In the genomic region with DNA sequence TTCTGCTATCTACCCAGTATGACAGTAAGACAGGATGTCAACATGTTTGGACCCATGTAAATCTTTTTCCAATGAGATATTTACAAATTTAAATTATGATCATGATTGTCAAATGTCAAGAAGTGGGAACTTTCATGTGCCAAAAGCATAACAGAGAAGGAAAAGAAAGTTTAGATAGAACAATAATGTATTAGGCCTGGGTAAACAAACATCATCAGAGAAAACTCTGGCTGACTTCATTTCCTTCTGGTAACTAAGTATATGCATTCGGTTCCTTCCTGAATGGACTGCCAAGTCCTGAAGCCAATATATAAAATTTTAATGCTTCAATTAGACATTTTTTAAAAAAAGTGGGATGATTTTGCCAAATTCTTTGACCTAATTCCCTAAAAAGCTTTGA, we compare ENCODE assay signal across 28 cellular contexts. TPM values are rescaled to one million over a fixed set of nuclear protein-coding genes. Genes with fewer than 3 reads are reported as not detected.
"Had no signal": no experiment of that assay in that cellular context is flagged by ENCODE, and none has a peak within 500 bp of the region (broad histone marks: within the 10 kb centered on the region; RNA-seq: fewer than 3 reads in every experiment).

No MANE protein-coding gene starts in this region.

- H3K4me3 ChIP-seq: breast epithelium, colonic mucosa, esophagus muscularis mucosa, hepatocyte, left ventricle myocardium inferior, stomach, testis, uterus had no signal

- H3K4me1 ChIP-seq: breast epithelium, colonic mucosa, left ventricle myocardium inferior, uterus had no signal

- H3K9me3 ChIP-seq: breast epithelium, colonic mucosa, esophagus muscularis mucosa, left ventricle myocardium inferior, stomach, testis, uterus had no signal

- H3K4me2 ChIP-seq: hepatocyte had no signal

- H3K36me3 ChIP-seq: breast epithelium, uterus had no signal

- H3K9ac ChIP-seq: parathyroid adenoma had no signal

- H2AFZ ChIP-seq: hepatocyte, parathyroid adenoma had no signal

- H3K27ac ChIP-seq: breast epithelium, colonic mucosa, esophagus muscularis mucosa, hepatocyte, left ventricle myocardium inferior, parathyroid adenoma, stomach had no signal

- DNase-seq: activated CD4-positive, alpha-beta T cell treated with anti-CD3 and anti-CD28 coated beads for 4 hours; activated CD4-positive, alpha-beta T cell treated with anti-CD3 and anti-CD28 coated beads, Interleukin-2, amount 50 U/mL, for 4 hours; activated CD4-positive, CD25-positive, alpha-beta regulatory T cell; activated naive CD4-positive, alpha-beta T cell; activated T-cell treated with anti-CD3 and anti-CD28 coated beads for 4 hours; activated T-cell treated with anti-CD3 and anti-CD28 coated beads, Interleukin-2, amount 50 U/mL, for 72 hours; colonic mucosa; glutamatergic neuron; islet precursor cell; left ventricle myocardium inferior; midbrain; naive thymus-derived CD4-positive, alpha-beta T cell; right cardiac atrium; stimulated activated CD4-positive, alpha-beta T cell treated with anti-CD3 and anti-CD28 coated beads, Interleukin-15, amount 100 ng/mL, for 24 hours; stimulated activated CD4-positive, alpha-beta T cell treated with anti-CD3 and anti-CD28 coated beads, Interleukin-2, amount 100 ng/mL, for 24 hours; stimulated activated naive B cell treated with anti-CD40 and anti-IgM and Interleukin-4, amounts not matched to agents 10 μg/mL and 1 μg/mL and 100 μg/mL, for 72 hours; stomach; T-cell; testis; trophoblast cell; uterus had no signal

- H3K27me3 ChIP-seq: breast epithelium, colonic mucosa, esophagus muscularis mucosa, hepatocyte, stomach, testis, uterus had no signal

- H3K79me2 ChIP-seq: hepatocyte, parathyroid adenoma had no signal

RNA-seq across cellular contexts. Expression of gene LYVE1, which starts 44.0 kb away (rescaled TPM):
- total RNA-seq: activated naive CD4-positive, alpha-beta T cell treated with anti-CD3 and anti-CD28 coated beads, Interleukin-2, amount 50 U/mL, for 72 hours; activated T-cell treated with anti-CD3 and anti-CD28 coated beads, Interleukin-2, amount 50 U/mL, for 72 hours; naive thymus-derived CD4-positive, alpha-beta T cell; T-helper 2 cell treated with Interferon-gamma antibody and Interleukin-4, amounts not matched to agents 100 ng/mL and 5 ng/mL, for 36 hours had no signal
- polyA plus RNA-seq: naive thymus-derived CD4-positive, alpha-beta T cell; neural cell had no signal
